ENCODE assay signal across 21 cellular contexts in genomic region chr12:21073822-21074460, GRCh38. TPM values are rescaled to one million over a fixed set of nuclear protein-coding genes. Genes with fewer than 3 reads are reported as not detected.
DNase-seq lines count a peak whose midpoint lies in the region; ATAC-seq and TF ChIP-seq lines count a peak whose summit lies in the region.
"Had no signal": no experiment of that assay in that cellular context is flagged by ENCODE, and none has a peak within 500 bp of the region (broad histone marks: within the 10 kb centered on the region; RNA-seq: fewer than 3 reads in every experiment).

No MANE protein-coding gene starts in this region.

- H3K4me2 ChIP-seq in neural progenitor cell, result no peak overlapping the region

- H3K36me3 Mint-ChIP-seq in neural progenitor cell, result no peaks in the 10 kb centered on the region
- H3K36me3 Mint-ChIP-seq: activated naive CD8-positive, alpha-beta T cell treated with anti-CD3 and anti-CD28 coated beads for 36 hours; CD14-positive monocyte; mesothelial cell of epicardium had no signal

- H3F3A ChIP-seq in neural progenitor cell (ENCODE audit: low read depth), result no peaks in the 10 kb centered on the region

- no peaks in the 10 kb centered on the region for H3K79me2 ChIP-seq in neural progenitor cell (ENCODE audit: low read depth)

- H2AFZ ChIP-seq in neural progenitor cell (replicated peaks), result no peak overlapping the region

- no peaks in the 10 kb centered on the region for H3K36me3 ChIP-seq in neural progenitor cell
- H3K36me3 ChIP-seq: tibial nerve had no signal

- H3K27ac Mint-ChIP-seq in neural progenitor cell, result no peak overlapping the region
- H3K27ac Mint-ChIP-seq: activated naive CD8-positive, alpha-beta T cell treated with anti-CD3 and anti-CD28 coated beads for 36 hours; CD14-positive monocyte; mesothelial cell of epicardium; T-helper 2 cell treated with Interferon-gamma antibody and Interleukin-4, amounts not matched to agents 5 μg/mL and 100 μg/mL, for 36 hours had no signal

- peak; percentile 9; the same call in 1 of the 2 replicates for TF ChIP-seq CTCF in C4-2B (conservative IDR thresholded peaks at IDR 0.05)
- no peak for TF ChIP-seq CTCF in neural progenitor cell (IDR thresholded peaks at IDR 0.05)

- no peaks in the 10 kb centered on the region for H3K9me3 ChIP-seq in neural progenitor cell (ENCODE audit: low read depth)

- H3K4me3 ChIP-seq in neural progenitor cell, result no peak overlapping the region
- H3K4me3 ChIP-seq: GM12878, tibial nerve had no signal

- no peaks in the 10 kb centered on the region for H3K4me1 ChIP-seq in neural progenitor cell
- H3K4me1 ChIP-seq: tibial nerve had no signal

- no peak overlapping the region for H3K9ac ChIP-seq in neural progenitor cell

- H3K27ac ChIP-seq in C4-2B (no peak overlapping the region), neural progenitor cell (no peak overlapping the region)
- H3K27ac ChIP-seq: tibial nerve had no signal

- no peaks in the 10 kb centered on the region for H3K4me1 Mint-ChIP-seq in neural progenitor cell
- H3K4me1 Mint-ChIP-seq: activated naive CD8-positive, alpha-beta T cell treated with anti-CD3 and anti-CD28 coated beads for 36 hours; CD14-positive monocyte; mesothelial cell of epicardium had no signal

- DNase-seq in LoVo (ENCODE audit: low spot score) (peak; percentile 61), brain pericyte (ENCODE audit: low read depth, low spot score) (peak; percentile 85), neural progenitor cell (ENCODE audit: low spot score) (peak; percentile 1), COR-L47 (lab: John Stamatoyannopoulos, UW) (no peak), NCI-H2196 treated with DMSO at 0.1 percent for 48 hours (lab: John Stamatoyannopoulos, UW; ENCODE audit: unreplicated experiment) (no peak)
- DNase-seq: activated CD4-positive, alpha-beta T cell treated with anti-CD3 and anti-CD28 coated beads, Interleukin-2, amount 50 U/mL, for 1 hour; activated naive CD8-positive, alpha-beta T cell treated with anti-CD3 and anti-CD28 coated beads for 36 hours; activated T-cell treated with anti-CD3 and anti-CD28 coated beads, Interleukin-2, amount 50 U/mL, for 1 hour; cerebellar nuclear complex; DND-41; nucleus accumbens had no signal

- H3K4me3 Mint-ChIP-seq in neural progenitor cell, result no peak overlapping the region
- H3K4me3 Mint-ChIP-seq: activated naive CD8-positive, alpha-beta T cell treated with anti-CD3 and anti-CD28 coated beads for 36 hours; CD14-positive monocyte; mesothelial cell of epicardium; T-helper 2 cell treated with Interferon-gamma antibody and Interleukin-4, amounts not matched to agents 5 μg/mL and 100 μg/mL, for 36 hours had no signal

- H4K20me1 ChIP-seq in neural progenitor cell (ENCODE audit: low read depth), result no peaks in the 10 kb centered on the region

- H3K27me3 Mint-ChIP-seq in neural progenitor cell (ENCODE audit: insufficient read depth, low read depth), result peaks cover 2% of the 10 kb centered on the region
- H3K27me3 Mint-ChIP-seq: activated naive CD8-positive, alpha-beta T cell treated with anti-CD3 and anti-CD28 coated beads for 36 hours had no signal

- H3K9me3 Mint-ChIP-seq in neural progenitor cell, result no peaks in the 10 kb centered on the region

- no peak for ATAC-seq in GM18520 (IDR thresholded peaks at IDR 0.05; ENCODE audit: unreplicated experiment)
- ATAC-seq in HG03159 (IDR thresholded peaks at IDR 0.05; ENCODE audit: unreplicated experiment), result no peak
- ATAC-seq: GM12878, Right ventricle myocardium inferior had no signal

- no peaks in the 10 kb centered on the region for H3K27me3 ChIP-seq in neural progenitor cell
- H3K27me3 ChIP-seq: tibial nerve had no signal

RNA-seq across cellular contexts. Expression of gene SLCO1B1, which starts 57.1 kb away (rescaled TPM):
- not detected in 2 replicates for total RNA-seq in neural progenitor cell (ENCODE audit: low replicate concordance)
- total RNA-seq: activated naive CD8-positive, alpha-beta T cell treated with anti-CD3 and anti-CD28 coated beads for 36 hours; glomerular endothelial cell; GM12878; Right ventricle myocardium inferior had no signal

Comparison
In these comparisons a context has a peak if more than half of its experiments do, and no peak if none do; other contexts are left out.
1. DNase-seq: peak in LoVo (single experiment), brain pericyte (single experiment) and neural progenitor cell (single experiment); none in COR-L47 (single experiment) and NCI-H2196 treated with DMSO at 0.1 percent for 48 hours (single experiment).